Comparison of ENCODE assay signal across 1 cellular context in genomic region chr11:133893381-133893780, GRCh38.
TF ChIP-seq lines count a peak whose summit lies in the region.

No MANE protein-coding gene starts in this region.

TF ChIP-seq in H1, 55 proteins besides CTCF, POLR2A, EP300 and RAD21 (continued from another document):
- TF ChIP-seq CEBPB (IDR thresholded peaks at IDR 0.05; ENCODE audit: low read depth, low read length): no peak
- TF ChIP-seq ATF3 (IDR thresholded peaks at IDR 0.05; ENCODE audit: insufficient read depth, low read depth, low read length): no peak
- TF ChIP-seq BACH1 (IDR thresholded peaks at IDR 0.05; ENCODE audit: low read length): no peak
- TF ChIP-seq KDM4A (IDR thresholded peaks at IDR 0.05; ENCODE audit: low read depth, low read length, severe bottlenecking): no peak
- TF ChIP-seq RFX5 (IDR thresholded peaks at IDR 0.05; ENCODE audit: borderline replicate concordance, low read depth, low read length): no peak
- TF ChIP-seq YY1 (IDR thresholded peaks at IDR 0.05; ENCODE audit: low read depth, low read length): no peak
- no peak for TF ChIP-seq BCL11A (IDR thresholded peaks at IDR 0.05; ENCODE audit: low read depth in 2 of 2, low read length in 2 of 2)
